10 cellular contexts compared by ENCODE assay signal in genomic region chr15:89472785-89473256, GRCh38. TPM values are rescaled to one million over a fixed set of nuclear protein-coding genes. Genes with fewer than 3 reads are reported as not detected.
DNase-seq lines count a peak whose midpoint lies in the region; ATAC-seq and TF ChIP-seq lines count a peak whose summit lies in the region.
"Had no signal": no experiment of that assay in that cellular context is flagged by ENCODE, and none has a peak within 500 bp of the region (broad histone marks: within the 10 kb centered on the region; RNA-seq: fewer than 3 reads in every experiment).

No MANE protein-coding gene starts in this region.

- peaks cover 13% of the 10 kb centered on the region; the same call in 1 of the 2 replicates for H3K4me1 ChIP-seq in PC-9 (replicated peaks; ENCODE audit: insufficient read depth)

- no TSS peak for BruUV-seq in PC-9 (replicated peaks; lab: Mats Ljungman, UMichigan)

- H4K20me1 ChIP-seq in PC-9 (ENCODE audit: insufficient read depth): no peaks in the 10 kb centered on the region; the same call in 1 of the 2 replicates

- no peaks in the 10 kb centered on the region for H3K79me2 ChIP-seq in PC-9 (ENCODE audit: low read depth)

- peaks cover 48% of the 10 kb centered on the region for H3K4me1 Mint-ChIP-seq in brain
- H3K4me1 Mint-ChIP-seq in stimulated activated naive B cell treated with anti-CD40 and anti-IgM and Interleukin-4, amounts not matched to agents 10 μg/mL and 1 μg/mL and 100 μg/mL, for 72 hours: no peaks in the 10 kb centered on the region

- DNase-seq in NCI-H2196 (lab: John Stamatoyannopoulos, UW; ENCODE audit: unreplicated experiment) (peak; percentile 38), NCI-H2196 treated with DMSO at 0.1 percent for 48 hours (lab: John Stamatoyannopoulos, UW; ENCODE audit: unreplicated experiment) (no peak), PC-9 (peak; percentile 42 to 69), left lobe of liver (ENCODE audit: low spot score) (peak; percentile 68)
- DNase-seq in stimulated activated naive B cell treated with anti-CD40 and anti-IgM and Interleukin-4, amounts not matched to agents 10 μg/mL and 1 μg/mL and 100 μg/mL, for 72 hours: peak; percentile 55

- H3K9me3 ChIP-seq in PC-9 (ENCODE audit: insufficient read depth, low read depth): no peaks in the 10 kb centered on the region

- H3K36me3 ChIP-seq in PC-9 (ENCODE audit: low read depth): no peaks in the 10 kb centered on the region

- POLR2A ChIA-PET in PC-9 (lab: Charles Lee; ENCODE audit: unreplicated experiment): no interaction called here

- H3K9me2 ChIP-seq in PC-9 (ENCODE audit: insufficient read depth): no peaks in the 10 kb centered on the region

- peak overlapping the region in 4 of 5 experiments; percentile 60 to 99 (median 88) for H3K27ac Mint-ChIP-seq in brain
- H3K27ac Mint-ChIP-seq in stimulated activated naive B cell treated with anti-CD40 and anti-IgM and Interleukin-4, amounts not matched to agents 10 μg/mL and 1 μg/mL and 100 μg/mL, for 72 hours: no peak overlapping the region
- H3K27ac Mint-ChIP-seq: CD8-positive, alpha-beta T cell had no signal

- CTCF ChIA-PET in PC-9 (lab: Charles Lee): interaction anchor here (0.7 to 1.3 kb wide), 2 partner anchors 114 to 344 kb away, joined by 3 to 4 read pairs; no protein-coding TSS in a partner anchor

- peaks cover 20% of the 10 kb centered on the region for H3K27me3 ChIP-seq in PC-9 (ENCODE audit: insufficient read depth, low read depth)

- intact Hi-C loops in PC-9 (cut with micrococcal nuclease; ENCODE audit: unreplicated experiment): loop anchor here (1.0 to 5.0 kb wide), 4 partner anchors 31 to 115 kb away; no protein-coding TSS in a partner anchor

- no peak overlapping the region for H3K4me2 ChIP-seq in PC-9

- no peak overlapping the region for H3K4me3 ChIP-seq in PC-9

- no peak overlapping the region for H3K4me3 Mint-ChIP-seq in brain
- H3K4me3 Mint-ChIP-seq in stimulated activated naive B cell treated with anti-CD40 and anti-IgM and Interleukin-4, amounts not matched to agents 10 μg/mL and 1 μg/mL and 100 μg/mL, for 72 hours: no peak overlapping the region
- H3K4me3 Mint-ChIP-seq: CD8-positive, alpha-beta T cell had no signal

- H3F3A ChIP-seq in PC-9 (ENCODE audit: insufficient read depth, low read depth): peaks cover 5% of the 10 kb centered on the region; the same call in 1 of the 2 replicates

- H3K36me3 Mint-ChIP-seq in brain: no peaks in the 10 kb centered on the region
- no peaks in the 10 kb centered on the region for H3K36me3 Mint-ChIP-seq in stimulated activated naive B cell treated with anti-CD40 and anti-IgM and Interleukin-4, amounts not matched to agents 10 μg/mL and 1 μg/mL and 100 μg/mL, for 72 hours
- H3K36me3 Mint-ChIP-seq: CD8-positive, alpha-beta T cell had no signal

- no peak overlapping the region for H3K27ac ChIP-seq in PC-9

- H2AFZ ChIP-seq in PC-9: no peak overlapping the region

- peak; percentile 89 for TF ChIP-seq CTCF in PC-9 (conservative IDR thresholded peaks at IDR 0.05)
- TF ChIP-seq CTCF in brain (conservative IDR thresholded peaks at IDR 0.05): peak; percentile 85 to 98

- peaks cover 0 to 5% (median 0%) of the 10 kb centered on the region in 5 experiments for H3K9me3 Mint-ChIP-seq in brain
- peaks cover 0 to 3% of the 10 kb centered on the region in 2 donors for H3K9me3 Mint-ChIP-seq in stimulated activated naive B cell treated with anti-CD40 and anti-IgM and Interleukin-4, amounts not matched to agents 10 μg/mL and 1 μg/mL and 100 μg/mL, for 72 hours
- H3K9me3 Mint-ChIP-seq: CD8-positive, alpha-beta T cell had no signal

- ATAC-seq in HG03342 (IDR thresholded peaks at IDR 0.05; ENCODE audit: unreplicated experiment) (peak; percentile 61), left lobe of liver (peak; percentile 96), HG03095 (IDR thresholded peaks at IDR 0.05; ENCODE audit: unreplicated experiment) (no peak)
- ATAC-seq in stimulated activated naive B cell treated with anti-CD40 and anti-IgM and Interleukin-4, amounts not matched to agents 10 μg/mL and 1 μg/mL and 100 μg/mL, for 72 hours (replicated peaks): peak; percentile 92 to 93
- ATAC-seq: CD8-positive, alpha-beta T cell had no signal

- H3K27me3 Mint-ChIP-seq in brain: peaks cover 6% of the 10 kb centered on the region
- H3K27me3 Mint-ChIP-seq in stimulated activated naive B cell treated with anti-CD40 and anti-IgM and Interleukin-4, amounts not matched to agents 10 μg/mL and 1 μg/mL and 100 μg/mL, for 72 hours: peaks cover 34 to 56% of the 10 kb centered on the region in 2 donors

RNA-seq across cellular contexts. Expression of gene RHCG, which starts 23.6 kb away (rescaled TPM):
- 0.26 and 0.60 TPM in 2 replicates for total RNA-seq in PC-9 (2021)
- 4.0 TPM for polyA plus RNA-seq in brain (ENCODE audit: insufficient read depth, low read depth, low replicate concordance)
- total RNA-seq in left lobe of liver: 0.15 TPM
- total RNA-seq: aorta; CD8-positive, alpha-beta T cell had no signal
